ENCODE assay signal across 8 cellular contexts in the genomic region with DNA sequence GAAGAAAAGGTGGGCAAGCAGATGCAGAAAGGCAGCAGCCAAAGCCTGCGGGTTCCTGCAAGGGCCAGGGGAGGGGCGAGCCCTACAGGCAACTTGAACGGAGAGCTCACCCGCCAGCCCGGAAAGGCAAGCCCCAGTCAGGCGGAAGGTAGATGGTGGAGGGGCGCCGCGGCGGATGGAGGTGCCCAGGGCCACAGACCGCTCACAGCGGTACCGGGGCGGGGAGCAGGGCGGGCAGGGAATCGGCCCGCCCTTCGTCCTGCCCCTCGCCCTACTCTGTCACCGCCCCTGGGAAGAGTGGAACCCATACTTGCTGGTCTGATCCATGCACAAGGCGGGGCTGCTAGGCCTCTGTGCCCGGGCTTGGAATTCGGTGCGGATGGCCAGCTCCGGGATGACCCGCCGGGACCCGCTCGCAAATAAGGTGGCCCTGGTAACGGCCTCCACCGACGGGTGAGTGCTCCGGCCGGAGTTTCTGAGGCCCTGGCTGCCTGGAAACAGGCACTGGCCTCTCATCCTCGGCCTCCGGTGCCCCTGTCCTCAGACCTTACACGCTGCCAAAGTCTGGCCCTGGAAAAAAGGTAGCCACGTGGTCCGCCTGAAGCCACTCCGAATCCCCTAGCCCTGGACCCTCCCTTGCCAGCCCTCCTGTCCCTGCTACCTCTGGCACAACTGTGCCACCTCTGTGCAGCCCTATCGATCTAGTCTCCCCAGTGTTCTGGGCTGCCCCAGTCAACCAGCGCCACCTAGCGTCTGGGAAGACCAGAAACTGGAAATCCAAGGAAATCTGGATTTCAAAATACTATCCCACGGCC. TPM values are rescaled to one million over a fixed set of nuclear protein-coding genes. Genes with fewer than 3 reads are reported as not detected.
DNase-seq lines count a peak whose midpoint lies in the region; FAIRE-seq and TF ChIP-seq lines count a peak whose summit lies in the region.

A gene (plus strand): TSS at position 307 of the 815 bp plus-strand sequence. CDS start 19 bp downstream, at position 326.

- peak within 1 kb of the TSS; percentile 96 for H2AFZ ChIP-seq in Loucy (ENCODE audit: low read length)

- no peaks in the 10 kb centered on the region for H3K27me3 ChIP-seq in Loucy (ENCODE audit: insufficient read depth, low read length, poor library complexity, severe bottlenecking)
- no peaks in the 10 kb centered on the region for H3K27me3 ChIP-seq in stomach smooth muscle (ENCODE audit: control insufficient read depth in 1 of 2, insufficient read depth in 2 of 2, low read length in 2 of 2)

- no peaks in the 10 kb centered on the region for H3K36me3 ChIP-seq in ES-I3 (ENCODE audit: insufficient read depth, low read length)
- H3K36me3 ChIP-seq in Loucy (ENCODE audit: insufficient read depth, low read length), result no peaks in the 10 kb centered on the region
- H3K36me3 ChIP-seq in stomach smooth muscle (ENCODE audit: control insufficient read depth in 2 of 2, insufficient read depth in 2 of 2, low read length in 2 of 2), result peaks cover 0 to 2% of the 10 kb centered on the region in 2 donors

- no peak for FAIRE-seq in H54 (lab: Jason Lieb, UNC)

- peak within 1 kb of the TSS; percentile 84 for H3K4me2 ChIP-seq in Loucy (ENCODE audit: low read depth, low read length, poor library complexity, severe bottlenecking)

- H3K9me3 ChIP-seq in ES-I3 (ENCODE audit: control insufficient read depth, insufficient read depth, low read length) (no peaks in the 10 kb centered on the region), Loucy (ENCODE audit: insufficient read depth, low read depth, low read length) (no peaks in the 10 kb centered on the region), stomach smooth muscle (ENCODE audit: control insufficient read depth in 2 of 2, low read length in 2 of 2) (no peaks in the 10 kb centered on the region)

- peak within 1 kb of the TSS; percentile 68 for H3K9ac ChIP-seq in ES-I3 (ENCODE audit: low read depth, low read length)
- peak within 1 kb of the TSS; percentile 94 for H3K9ac ChIP-seq in Loucy (ENCODE audit: low read depth, low read length, poor library complexity, severe bottlenecking)
- peak within 1 kb of the TSS; percentile 89 to 91 for H3K9ac ChIP-seq in stomach smooth muscle (ENCODE audit: low read length in 2 of 2)

- no peaks in the 10 kb centered on the region for H3K4me1 ChIP-seq in ES-I3 (ENCODE audit: insufficient read depth, low read length)
- peaks cover 17% of the 10 kb centered on the region for H3K4me1 ChIP-seq in Loucy (ENCODE audit: insufficient read depth, low read length, poor library complexity, severe bottlenecking)
- peaks cover 16% of the 10 kb centered on the region for H3K4me1 ChIP-seq in stomach smooth muscle (ENCODE audit: control insufficient read depth, insufficient read depth, low read length)

- DNase-seq in H54 (ENCODE audit: insufficient read length, low spot score) (peak; percentile 65), SHP77 (lab: John Stamatoyannopoulos, UW) (peak; percentile 86 to 88), fibroblast of the conjunctiva (ENCODE audit: low read depth) (peak; percentile 77), neural crest cell (ENCODE audit: low read depth, low spot score) (peak; percentile 78)
- peak; percentile 81 for DNase-seq in activated effector memory CD4-positive, alpha-beta T cell treated with Interleukin-2 at 50 U/mL for 16 hours

- 0 out of 2 replicates have a peak, but pooled peaks have one; percentile 50 for TF ChIP-seq POLR2A in H54 (IDR thresholded peaks at IDR 0.05; ENCODE audit: low read depth, low read length)

- no peaks in the 10 kb centered on the region for H4K20me1 ChIP-seq in Loucy (ENCODE audit: insufficient read depth, low read length, poor library complexity, severe bottlenecking)

- no peaks in the 10 kb centered on the region for H3K9me2 ChIP-seq in Loucy (replicated peaks; ENCODE audit: low read depth, low read length)

- peaks cover 18% of the 10 kb centered on the region for H3K4me1 Mint-ChIP-seq in neural crest cell

- H3K27ac ChIP-seq in stomach smooth muscle (ENCODE audit: low read length), result peak within 1 kb of the TSS; percentile 74

- peaks cover 13% of the 10 kb centered on the region; the same call in 1 of the 2 replicates for H3K79me2 ChIP-seq in Loucy (ENCODE audit: insufficient read depth, low read length)

- H3K36me3 Mint-ChIP-seq in neural crest cell (ENCODE audit: low read depth), result peaks cover 12% of the 10 kb centered on the region

- H3K27me3 Mint-ChIP-seq in neural crest cell (ENCODE audit: low read depth), result no peaks in the 10 kb centered on the region

- peak; percentile 89 for TF ChIP-seq CTCF in Loucy (conservative IDR thresholded peaks at IDR 0.05; ENCODE audit: low read length)
- peak; percentile 97 for TF ChIP-seq CTCF in neural crest cell (conservative IDR thresholded peaks at IDR 0.05)

- H3K4me3 Mint-ChIP-seq in neural crest cell, result peak within 1 kb of the TSS; percentile 100

- H3K4me3 ChIP-seq in Loucy (ENCODE audit: low read length, poor library complexity, severe bottlenecking) (peak within 1 kb of the TSS; percentile 94), stomach smooth muscle (ENCODE audit: low read length in 2 of 2) (peak within 1 kb of the TSS; percentile 97 to 99)

- no peaks in the 10 kb centered on the region for H3F3A ChIP-seq in Loucy (ENCODE audit: low read depth)

- H3K27ac Mint-ChIP-seq in neural crest cell (ENCODE audit: unreplicated experiment), result peak within 1 kb of the TSS; percentile 98

- H3K9me3 Mint-ChIP-seq in neural crest cell, result peaks cover 5% of the 10 kb centered on the region

RNA-seq across cellular contexts. Expression of the gene that starts here (rescaled TPM):
- total RNA-seq in neural crest cell, result 17.4 and 19.7 TPM in 2 replicates

Comparison
In these comparisons a context has a peak if more than half of its experiments do, and no peak if none do; other contexts are left out.
1. Peak in every context shown above with its lines: DNase-seq, H3K4me3 ChIP-seq and H3K27ac ChIP-seq.